Comparison of ENCODE assay signal across 13 cellular contexts in the genomic region with DNA sequence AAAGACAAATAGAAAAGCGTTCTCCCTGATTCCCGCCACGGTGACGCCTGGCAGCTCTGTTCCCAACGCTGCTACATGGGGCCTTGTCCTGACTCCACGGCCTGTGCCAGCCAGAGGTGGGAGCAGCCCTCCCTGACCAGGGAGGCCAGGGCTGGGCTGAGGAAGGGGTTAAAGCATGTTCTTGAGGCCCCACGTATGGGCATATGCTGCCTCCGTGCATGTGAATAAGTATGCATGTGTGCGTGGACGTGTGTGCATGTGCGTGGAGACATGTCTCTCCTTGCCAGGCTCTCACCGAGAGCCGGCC. TPM values are rescaled to one million over a fixed set of nuclear protein-coding genes. Genes with fewer than 3 reads are reported as not detected.
A peak's percentile ranks its signal among the peaks of the same experiment; 100 is the strongest.
DNase-seq lines count a peak whose midpoint lies in the region; ATAC-seq and TF ChIP-seq lines count a peak whose summit lies in the region.
"Had no signal": no experiment of that assay in that cellular context is flagged by ENCODE, and none has a peak within 500 bp of the region (broad histone marks: within the 10 kb centered on the region; RNA-seq: fewer than 3 reads in every experiment).

No MANE protein-coding gene starts in this region.

- peaks cover 4% of the 10 kb centered on the region for H3K27me3 ChIP-seq in lower lobe of right lung (ENCODE audit: low read depth)
- peaks cover 0 to 70% (median 13%) of the 10 kb centered on the region in 7 donors for H3K27me3 ChIP-seq in spleen (replicated peaks in 1 of 7)

- peak; percentile 34 for DNase-seq in CD14-positive monocyte (ENCODE audit: low spot score)
- DNase-seq in activated B cell treated with CpG ODN at 0.5 μM for 24 hours, result peak; percentile 12
- peak; percentile 39 for DNase-seq in lower lobe of right lung
- peak; percentile 61 for DNase-seq in spleen
- no peak for DNase-seq in activated CD4-positive, alpha-beta T cell treated with anti-CD3 and anti-CD28 coated beads for 4 hours
- DNase-seq: AML-193; kidney glomerular epithelial cell; stimulated activated CD4-positive, alpha-beta T cell treated with anti-CD3 and anti-CD28 coated beads, Interleukin-2, amount 100 ng/mL, for 24 hours had no signal

- CTCF ChIA-PET in activated B cell treated with CpG ODN at 0.5 μM for 24 hours (lab: Charles Lee), result no interaction called here

- POLR2A ChIA-PET in activated B cell treated with CpG ODN at 0.5 μM for 24 hours (lab: Charles Lee), result no interaction called here

- 80 to 83% (median 82%) methylated on average over 13 of the region's 13 CpGs for WGBS in spleen, 5 donors

- H3K4me3 Mint-ChIP-seq in CD14-positive monocyte (peak overlapping the region in 1 of 2 donors; percentile 7), activated B cell treated with CpG ODN at 0.5 μM for 24 hours (no peak overlapping the region)
- H3K4me3 Mint-ChIP-seq: dendritic cell treated with granulocyte-macrophage colony-stimulating factor and Interleukin-4, amounts not matched to agents 40 ng/mL and 50 ng/mL, for 4 days had no signal

- H3K9me3 ChIP-seq in lower lobe of right lung (no peaks in the 10 kb centered on the region), spleen (no peaks in the 10 kb centered on the region)

- H3K27me3 Mint-ChIP-seq in CD14-positive monocyte (ENCODE audit: low read depth in 3 of 3) (peaks cover 46 to 77% (median 55%) of the 10 kb centered on the region in 3 donors), activated B cell treated with CpG ODN at 0.5 μM for 24 hours (peaks cover 24% of the 10 kb centered on the region)

- intact Hi-C loops in CD14-positive monocyte (cut with micrococcal nuclease) (loop anchor here in 1 of 2 donors (10.0 kb wide), 2 partner anchors 158 to 738 kb away; a partner anchor contains a TSS), activated B cell treated with CpG ODN at 0.5 μM for 24 hours (cut with micrococcal nuclease) (loop anchor here (5.0 kb wide), 1 partner anchor 156 kb away; a partner anchor contains a TSS), lower lobe of right lung (cut with DNase I) (no loop called here), spleen (cut with DNase I; ENCODE audit: low total_unique reads) (no loop called here)

- H3K4me1 Mint-ChIP-seq in CD14-positive monocyte, result peaks cover 18% of the 10 kb centered on the region
- no peaks in the 10 kb centered on the region for H3K4me1 Mint-ChIP-seq in activated B cell treated with CpG ODN at 0.5 μM for 24 hours

- H3K36me3 Mint-ChIP-seq in CD14-positive monocyte, result peaks cover 6 to 9% of the 10 kb centered on the region in 2 donors
- no peaks in the 10 kb centered on the region for H3K36me3 Mint-ChIP-seq in activated B cell treated with CpG ODN at 0.5 μM for 24 hours (ENCODE audit: low read depth)

- TF ChIP-seq CTCF in CD14-positive monocyte (IDR thresholded peaks at IDR 0.05) (no peak), activated B cell treated with CpG ODN at 0.5 μM for 24 hours (IDR thresholded peaks at IDR 0.05) (no peak), lower lobe of right lung (IDR thresholded peaks at IDR 0.05) (no peak), spleen (IDR thresholded peaks at IDR 0.05 in 8 of 11, conservative IDR thresholded peaks at IDR 0.05 in 3 of 11) (no peak)

- peak overlapping the region; percentile 88 for H3K27ac ChIP-seq in lower lobe of right lung
- H3K27ac ChIP-seq in spleen, result peak overlapping the region in 5 of 8 donors; percentile 81 to 89 (median 85)
- H3K27ac ChIP-seq: hepatocyte had no signal

- H3K4me3 ChIP-seq in lower lobe of right lung (no peak overlapping the region), spleen (no peak overlapping the region)
- H3K4me3 ChIP-seq: hepatocyte had no signal

- peaks cover 0 to 8% (median 0%) of the 10 kb centered on the region in 7 donors for H3K9me3 Mint-ChIP-seq in CD14-positive monocyte
- no peaks in the 10 kb centered on the region for H3K9me3 Mint-ChIP-seq in activated B cell treated with CpG ODN at 0.5 μM for 24 hours
- H3K9me3 Mint-ChIP-seq: dendritic cell treated with granulocyte-macrophage colony-stimulating factor and Interleukin-4, amounts not matched to agents 40 ng/mL and 50 ng/mL, for 4 days had no signal

- H3K27ac Mint-ChIP-seq in CD14-positive monocyte (no peak overlapping the region), activated B cell treated with CpG ODN at 0.5 μM for 24 hours (no peak overlapping the region)
- H3K27ac Mint-ChIP-seq: dendritic cell treated with granulocyte-macrophage colony-stimulating factor and Interleukin-4, amounts not matched to agents 40 ng/mL and 50 ng/mL, for 4 days had no signal

- TF ChIP-seq POLR2A in spleen (IDR thresholded peaks at IDR 0.05), result no peak

- ATAC-seq in activated B cell treated with CpG ODN at 0.5 μM for 24 hours (ENCODE audit: low read depth) (no peak), lower lobe of right lung (no peak), GM19397 (IDR thresholded peaks at IDR 0.05; ENCODE audit: unreplicated experiment) (no peak), GM19395 (IDR thresholded peaks at IDR 0.05; ENCODE audit: unreplicated experiment) (no peak), HG03196 (IDR thresholded peaks at IDR 0.05; ENCODE audit: unreplicated experiment) (no peak)

- H3K36me3 ChIP-seq in lower lobe of right lung (peaks cover 4% of the 10 kb centered on the region), spleen (peaks cover 0 to 3% (median 0%) of the 10 kb centered on the region in 6 donors)

- H3K4me1 ChIP-seq in lower lobe of right lung (peaks cover 72% of the 10 kb centered on the region), spleen (peaks cover 22 to 92% (median 62%) of the 10 kb centered on the region in 6 donors)

RNA-seq across cellular contexts. Expression of a gene that starts 1.6 kb away (rescaled TPM):
- polyA plus RNA-seq in CD14-positive monocyte, result under 1 TPM; 0.02 to 0.12 TPM
- 44.7 and 59.8 TPM in 2 replicates for total RNA-seq in activated B cell treated with CpG ODN at 0.5 μM for 24 hours
- 36.2 TPM for total RNA-seq in lower lobe of right lung
- total RNA-seq in spleen, result 10 to 100 TPM; 41.2 to 85.3 (median 66.2) TPM
- 1 to 10 TPM; 2.6 to 9.5 (median 4.6) TPM for polyA plus RNA-seq in spleen

Comparison
In these comparisons a context has a peak if more than half of its experiments do, and no peak if none do; other contexts are left out.
1. DNase-seq: peak in CD14-positive monocyte (single experiment), activated B cell treated with CpG ODN at 0.5 μM for 24 hours (single experiment), lower lobe of right lung (single experiment) and spleen (single experiment); none in activated CD4-positive, alpha-beta T cell treated with anti-CD3 and anti-CD28 coated beads for 4 hours (0 of 2).